Comparison of ENCODE assay signal across 1 cellular context in genomic region chr16:89701425-89702406, GRCh38.
A peak's percentile ranks its signal among the peaks of the same experiment; 100 is the strongest.
TF ChIP-seq lines count a peak whose summit lies in the region.

TSS of gene SPATA2L (minus strand) at chr16:89701705. CDS start at chr16:89701232, 473 bp downstream.

TF ChIP-seq in HepG2, 621 proteins besides CTCF, POLR2A, EP300 and RAD21 (continued from another document and continues in another):
- no peak for TF ChIP-seq CEBPZ (IDR thresholded peaks at IDR 0.05; ENCODE audit: low read length)
- TF ChIP-seq, protein P1, sequence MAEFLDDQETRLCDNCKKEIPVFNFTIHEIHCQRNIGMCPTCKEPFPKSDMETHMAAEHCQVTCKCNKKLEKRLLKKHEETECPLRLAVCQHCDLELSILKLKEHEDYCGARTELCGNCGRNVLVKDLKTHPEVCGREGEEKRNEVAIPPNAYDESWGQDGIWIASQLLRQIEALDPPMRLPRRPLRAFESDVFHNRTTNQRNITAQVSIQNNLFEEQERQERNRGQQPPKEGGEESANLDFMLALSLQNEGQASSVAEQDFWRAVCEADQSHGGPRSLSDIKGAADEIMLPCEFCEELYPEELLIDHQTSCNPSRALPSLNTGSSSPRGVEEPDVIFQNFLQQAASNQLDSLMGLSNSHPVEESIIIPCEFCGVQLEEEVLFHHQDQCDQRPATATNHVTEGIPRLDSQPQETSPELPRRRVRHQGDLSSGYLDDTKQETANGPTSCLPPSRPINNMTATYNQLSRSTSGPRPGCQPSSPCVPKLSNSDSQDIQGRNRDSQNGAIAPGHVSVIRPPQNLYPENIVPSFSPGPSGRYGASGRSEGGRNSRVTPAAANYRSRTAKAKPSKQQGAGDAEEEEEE (CRISPR knock-in tag; IDR thresholded peaks at IDR 0.05; ENCODE audit: borderline replicate concordance): no peak
- no peak for TF ChIP-seq ZBTB3 (CRISPR knock-in tag; IDR thresholded peaks at IDR 0.05; ENCODE audit: borderline replicate concordance, low read depth)
- TF ChIP-seq ATF7-NPFF (CRISPR knock-in tag; IDR thresholded peaks at IDR 0.05; ENCODE audit: low read depth): peak; percentile 64; the same call in 1 of the 2 replicates
- TF ChIP-seq SRSF1 (optimal IDR thresholded peaks at IDR 0.05; ENCODE audit: low read depth, low read length): peak; percentile 32
- no peak; the same call in 1 of the 2 replicates for TF ChIP-seq NRL (CRISPR knock-in tag; IDR thresholded peaks at IDR 0.05; ENCODE audit: borderline replicate concordance)
- TF ChIP-seq, protein P2, sequence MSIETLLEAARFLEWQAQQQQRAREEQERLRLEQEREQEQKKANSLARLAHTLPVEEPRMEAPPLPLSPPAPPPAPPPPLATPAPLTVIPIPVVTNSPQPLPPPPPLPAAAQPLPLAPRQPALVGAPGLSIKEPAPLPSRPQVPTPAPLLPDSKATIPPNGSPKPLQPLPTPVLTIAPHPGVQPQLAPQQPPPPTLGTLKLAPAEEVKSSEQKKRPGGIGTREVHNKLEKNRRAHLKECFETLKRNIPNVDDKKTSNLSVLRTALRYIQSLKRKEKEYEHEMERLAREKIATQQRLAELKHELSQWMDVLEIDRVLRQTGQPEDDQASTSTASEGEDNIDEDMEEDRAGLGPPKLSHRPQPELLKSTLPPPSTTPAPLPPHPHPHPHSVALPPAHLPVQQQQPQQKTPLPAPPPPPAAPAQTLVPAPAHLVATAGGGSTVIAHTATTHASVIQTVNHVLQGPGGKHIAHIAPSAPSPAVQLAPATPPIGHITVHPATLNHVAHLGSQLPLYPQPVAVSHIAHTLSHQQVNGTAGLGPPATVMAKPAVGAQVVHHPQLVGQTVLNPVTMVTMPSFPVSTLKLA (IDR thresholded peaks at IDR 0.05): peak; percentile 53; the same call in 1 of the 2 replicates
- TF ChIP-seq ZNF510 (CRISPR knock-in tag; IDR thresholded peaks at IDR 0.05; ENCODE audit: low read depth): no peak; the same call in 1 of the 2 replicates
- no peak for TF ChIP-seq ZBTB4 (CRISPR knock-in tag; IDR thresholded peaks at IDR 0.05; ENCODE audit: borderline replicate concordance)
- TF ChIP-seq YY1 (IDR thresholded peaks at IDR 0.05; ENCODE audit: insufficient read depth, insufficient replicate concordance, low read depth, low read length): peak; percentile 45
- TF ChIP-seq ZNF652 (CRISPR knock-in tag; IDR thresholded peaks at IDR 0.05; ENCODE audit: borderline replicate concordance, low read depth): no peak
- TF ChIP-seq KLF15 (CRISPR knock-in tag; IDR thresholded peaks at IDR 0.05; ENCODE audit: borderline replicate concordance): no peak
- TF ChIP-seq, protein P3, sequence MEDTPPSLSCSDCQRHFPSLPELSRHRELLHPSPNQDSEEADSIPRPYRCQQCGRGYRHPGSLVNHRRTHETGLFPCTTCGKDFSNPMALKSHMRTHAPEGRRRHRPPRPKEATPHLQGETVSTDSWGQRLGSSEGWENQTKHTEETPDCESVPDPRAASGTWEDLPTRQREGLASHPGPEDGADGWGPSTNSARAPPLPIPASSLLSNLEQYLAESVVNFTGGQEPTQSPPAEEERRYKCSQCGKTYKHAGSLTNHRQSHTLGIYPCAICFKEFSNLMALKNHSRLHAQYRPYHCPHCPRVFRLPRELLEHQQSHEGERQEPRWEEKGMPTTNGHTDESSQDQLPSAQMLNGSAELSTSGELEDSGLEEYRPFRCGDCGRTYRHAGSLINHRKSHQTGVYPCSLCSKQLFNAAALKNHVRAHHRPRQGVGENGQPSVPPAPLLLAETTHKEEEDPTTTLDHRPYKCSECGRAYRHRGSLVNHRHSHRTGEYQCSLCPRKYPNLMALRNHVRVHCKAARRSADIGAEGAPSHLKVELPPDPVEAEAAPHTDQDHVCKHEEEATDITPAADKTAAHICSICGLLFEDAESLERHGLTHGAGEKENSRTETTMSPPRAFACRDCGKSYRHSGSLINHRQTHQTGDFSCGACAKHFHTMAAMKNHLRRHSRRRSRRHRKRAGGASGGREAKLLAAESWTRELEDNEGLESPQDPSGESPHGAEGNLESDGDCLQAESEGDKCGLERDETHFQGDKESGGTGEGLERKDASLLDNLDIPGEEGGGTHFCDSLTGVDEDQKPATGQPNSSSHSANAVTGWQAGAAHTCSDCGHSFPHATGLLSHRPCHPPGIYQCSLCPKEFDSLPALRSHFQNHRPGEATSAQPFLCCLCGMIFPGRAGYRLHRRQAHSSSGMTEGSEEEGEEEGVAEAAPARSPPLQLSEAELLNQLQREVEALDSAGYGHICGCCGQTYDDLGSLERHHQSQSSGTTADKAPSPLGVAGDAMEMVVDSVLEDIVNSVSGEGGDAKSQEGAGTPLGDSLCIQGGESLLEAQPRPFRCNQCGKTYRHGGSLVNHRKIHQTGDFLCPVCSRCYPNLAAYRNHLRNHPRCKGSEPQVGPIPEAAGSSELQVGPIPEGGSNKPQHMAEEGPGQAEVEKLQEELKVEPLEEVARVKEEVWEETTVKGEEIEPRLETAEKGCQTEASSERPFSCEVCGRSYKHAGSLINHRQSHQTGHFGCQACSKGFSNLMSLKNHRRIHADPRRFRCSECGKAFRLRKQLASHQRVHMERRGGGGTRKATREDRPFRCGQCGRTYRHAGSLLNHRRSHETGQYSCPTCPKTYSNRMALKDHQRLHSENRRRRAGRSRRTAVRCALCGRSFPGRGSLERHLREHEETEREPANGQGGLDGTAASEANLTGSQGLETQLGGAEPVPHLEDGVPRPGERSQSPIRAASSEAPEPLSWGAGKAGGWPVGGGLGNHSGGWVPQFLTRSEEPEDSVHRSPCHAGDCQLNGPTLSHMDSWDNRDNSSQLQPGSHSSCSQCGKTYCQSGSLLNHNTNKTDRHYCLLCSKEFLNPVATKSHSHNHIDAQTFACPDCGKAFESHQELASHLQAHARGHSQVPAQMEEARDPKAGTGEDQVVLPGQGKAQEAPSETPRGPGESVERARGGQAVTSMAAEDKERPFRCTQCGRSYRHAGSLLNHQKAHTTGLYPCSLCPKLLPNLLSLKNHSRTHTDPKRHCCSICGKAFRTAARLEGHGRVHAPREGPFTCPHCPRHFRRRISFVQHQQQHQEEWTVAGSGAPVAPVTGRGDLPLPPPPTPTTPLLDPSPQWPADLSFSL (CRISPR knock-in tag; IDR thresholded peaks at IDR 0.05): no peak
- TF ChIP-seq ATF5 (CRISPR knock-in tag; IDR thresholded peaks at IDR 0.05; ENCODE audit: low read depth): peak; percentile 86
- TF ChIP-seq POLR2G (IDR thresholded peaks at IDR 0.05; ENCODE audit: low read depth, low read length): peak; percentile 76
- TF ChIP-seq, protein P4, sequence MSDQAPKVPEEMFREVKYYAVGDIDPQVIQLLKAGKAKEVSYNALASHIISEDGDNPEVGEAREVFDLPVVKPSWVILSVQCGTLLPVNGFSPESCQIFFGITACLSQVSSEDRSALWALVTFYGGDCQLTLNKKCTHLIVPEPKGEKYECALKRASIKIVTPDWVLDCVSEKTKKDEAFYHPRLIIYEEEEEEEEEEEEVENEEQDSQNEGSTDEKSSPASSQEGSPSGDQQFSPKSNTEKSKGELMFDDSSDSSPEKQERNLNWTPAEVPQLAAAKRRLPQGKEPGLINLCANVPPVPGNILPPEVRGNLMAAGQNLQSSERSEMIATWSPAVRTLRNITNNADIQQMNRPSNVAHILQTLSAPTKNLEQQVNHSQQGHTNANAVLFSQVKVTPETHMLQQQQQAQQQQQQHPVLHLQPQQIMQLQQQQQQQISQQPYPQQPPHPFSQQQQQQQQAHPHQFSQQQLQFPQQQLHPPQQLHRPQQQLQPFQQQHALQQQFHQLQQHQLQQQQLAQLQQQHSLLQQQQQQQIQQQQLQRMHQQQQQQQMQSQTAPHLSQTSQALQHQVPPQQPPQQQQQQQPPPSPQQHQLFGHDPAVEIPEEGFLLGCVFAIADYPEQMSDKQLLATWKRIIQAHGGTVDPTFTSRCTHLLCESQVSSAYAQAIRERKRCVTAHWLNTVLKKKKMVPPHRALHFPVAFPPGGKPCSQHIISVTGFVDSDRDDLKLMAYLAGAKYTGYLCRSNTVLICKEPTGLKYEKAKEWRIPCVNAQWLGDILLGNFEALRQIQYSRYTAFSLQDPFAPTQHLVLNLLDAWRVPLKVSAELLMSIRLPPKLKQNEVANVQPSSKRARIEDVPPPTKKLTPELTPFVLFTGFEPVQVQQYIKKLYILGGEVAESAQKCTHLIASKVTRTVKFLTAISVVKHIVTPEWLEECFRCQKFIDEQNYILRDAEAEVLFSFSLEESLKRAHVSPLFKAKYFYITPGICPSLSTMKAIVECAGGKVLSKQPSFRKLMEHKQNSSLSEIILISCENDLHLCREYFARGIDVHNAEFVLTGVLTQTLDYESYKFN (CRISPR knock-in tag; conservative IDR thresholded peaks at IDR 0.05): peak; percentile 56
- no peak for TF ChIP-seq MLXIP (CRISPR knock-in tag; IDR thresholded peaks at IDR 0.05; ENCODE audit: borderline replicate concordance)
- TF ChIP-seq EZH2 (conservative IDR thresholded peaks at IDR 0.05; ENCODE audit: low read depth, low read length): no peak
- TF ChIP-seq HCFC1 (IDR thresholded peaks at IDR 0.05; ENCODE audit: low read depth, low read length): no peak
- no peak for TF ChIP-seq ZFAT (CRISPR knock-in tag; conservative IDR thresholded peaks at IDR 0.05)
- TF ChIP-seq ZNF350 (CRISPR knock-in tag; IDR thresholded peaks at IDR 0.05; ENCODE audit: borderline replicate concordance, low read depth): peak; percentile 52; the same call in 1 of the 2 replicates
- TF ChIP-seq ZNF616 (CRISPR knock-in tag; IDR thresholded peaks at IDR 0.05; ENCODE audit: low read depth): peak; percentile 72; the same call in 1 of the 2 replicates
- TF ChIP-seq, protein P5, sequence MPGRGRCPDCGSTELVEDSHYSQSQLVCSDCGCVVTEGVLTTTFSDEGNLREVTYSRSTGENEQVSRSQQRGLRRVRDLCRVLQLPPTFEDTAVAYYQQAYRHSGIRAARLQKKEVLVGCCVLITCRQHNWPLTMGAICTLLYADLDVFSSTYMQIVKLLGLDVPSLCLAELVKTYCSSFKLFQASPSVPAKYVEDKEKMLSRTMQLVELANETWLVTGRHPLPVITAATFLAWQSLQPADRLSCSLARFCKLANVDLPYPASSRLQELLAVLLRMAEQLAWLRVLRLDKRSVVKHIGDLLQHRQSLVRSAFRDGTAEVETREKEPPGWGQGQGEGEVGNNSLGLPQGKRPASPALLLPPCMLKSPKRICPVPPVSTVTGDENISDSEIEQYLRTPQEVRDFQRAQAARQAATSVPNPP (CRISPR knock-in tag; IDR thresholded peaks at IDR 0.05): no peak
- peak; percentile 75; the same call in 1 of the 2 replicates for TF ChIP-seq TMF1 (CRISPR knock-in tag; IDR thresholded peaks at IDR 0.05; ENCODE audit: low read depth)
